24 cellular contexts compared by ENCODE assay signal in genomic region chr1:219126267-219126862, GRCh38. TPM values are rescaled to one million over a fixed set of nuclear protein-coding genes. Genes with fewer than 3 reads are reported as not detected.
DNase-seq lines count a peak whose midpoint lies in the region; ATAC-seq, FAIRE-seq and TF ChIP-seq lines count a peak whose summit lies in the region.
"Had no signal": no experiment of that assay in that cellular context is flagged by ENCODE, and none has a peak within 500 bp of the region (broad histone marks: within the 10 kb centered on the region; RNA-seq: fewer than 3 reads in every experiment).

No MANE protein-coding gene starts in this region.

- H3K27ac ChIP-seq in K562 (ENCODE audit: extremely low read depth, low read depth, low read length): no peak overlapping the region
- peak overlapping the region; percentile 21 for H3K27ac ChIP-seq in tibial artery
- no peak overlapping the region for H3K27ac ChIP-seq in PC-9
- H3K27ac ChIP-seq: esophagus muscularis mucosa, KMS-11, spleen had no signal

- in situ Hi-C loops in K562 (cut with MboI): no loop called here

- TF ChIP-seq CTCF in HFF-Myc (IDR thresholded peaks at IDR 0.05; ENCODE audit: low read depth, low read length, missing control alignments): no peak
- no peak for TF ChIP-seq CTCF in K562 (IDR thresholded peaks at IDR 0.05 in 2 of 3, conservative IDR thresholded peaks at IDR 0.05 in 1 of 3; ENCODE audit: insufficient read depth in 2 of 3, low read depth in 1 of 3, low read length in 3 of 3)
- TF ChIP-seq CTCF in tibial artery (IDR thresholded peaks at IDR 0.05): no peak
- TF ChIP-seq CTCF in PC-9 (conservative IDR thresholded peaks at IDR 0.05): no peak

- TF ChIP-seq RAD21 in K562 (CRISPR knock-in tag; conservative IDR thresholded peaks at IDR 0.05 in 1 of 2, IDR thresholded peaks at IDR 0.05 in 1 of 2): no peak

- H3K9me2 ChIP-seq in PC-9 (ENCODE audit: insufficient read depth): no peaks in the 10 kb centered on the region

- H3K9me3 ChIP-seq in K562 (replicated peaks; ENCODE audit: control insufficient read depth, insufficient read depth, low read depth, low read length) (no peaks in the 10 kb centered on the region), tibial artery (no peaks in the 10 kb centered on the region), PC-9 (ENCODE audit: insufficient read depth, low read depth) (no peaks in the 10 kb centered on the region)
- H3K9me3 ChIP-seq: esophagus muscularis mucosa, spleen had no signal

- no peaks in the 10 kb centered on the region for H3F3A ChIP-seq in PC-9 (ENCODE audit: insufficient read depth, low read depth)

- H4K20me1 ChIP-seq in K562 (replicated peaks; ENCODE audit: control insufficient read depth, insufficient read depth, low read length) (no peaks in the 10 kb centered on the region), PC-9 (ENCODE audit: insufficient read depth) (no peaks in the 10 kb centered on the region)

- H3K4me1 ChIP-seq in K562 (replicated peaks in 1 of 2; ENCODE audit: control insufficient read depth in 2 of 2, insufficient read depth in 2 of 2, low read length in 2 of 2) (peaks cover 0 to 6% of the 10 kb centered on the region in 2 experiments; a peak in 2 of 5 replicates), tibial artery (peaks cover 0 to 44% (median 17%) of the 10 kb centered on the region in 4 donors), PC-9 (replicated peaks; ENCODE audit: insufficient read depth) (no peaks in the 10 kb centered on the region)
- H3K4me1 ChIP-seq: spleen had no signal

- CTCF ChIA-PET in K562 (lab: Yijun Ruan, JAX; ENCODE audit: low intra/inter-chr PET ratio) (no interaction called here), PC-9 (lab: Charles Lee) (no interaction called here)

- intact Hi-C loops in K562 (cut with micrococcal nuclease) (no loop called here), left cardiac atrium (cut with DNase I) (no loop called here), tibial artery (cut with DNase I; ENCODE audit: low total_unique reads) (no loop called here), PC-9 (cut with micrococcal nuclease; ENCODE audit: unreplicated experiment) (no loop called here)

- no TSS peak for BruUV-seq in K562 (replicated peaks; lab: Mats Ljungman, UMichigan)
- BruUV-seq in PC-9 (replicated peaks; lab: Mats Ljungman, UMichigan): no TSS peak

- H3K4me3 ChIP-seq in HFF-Myc (replicated peaks; ENCODE audit: low read depth, low read length): no peak overlapping the region
- no peak overlapping the region for H3K4me3 ChIP-seq in K562
- no peak overlapping the region for H3K4me3 ChIP-seq in tibial artery
- H3K4me3 ChIP-seq in PC-9: no peak overlapping the region
- H3K4me3 ChIP-seq: esophagus muscularis mucosa, spleen had no signal

- H3K36me3 ChIP-seq in K562 (ENCODE audit: control insufficient read depth, insufficient read depth, low read length): no peaks in the 10 kb centered on the region
- H3K36me3 ChIP-seq in tibial artery: no peaks in the 10 kb centered on the region
- no peaks in the 10 kb centered on the region for H3K36me3 ChIP-seq in PC-9 (ENCODE audit: low read depth)
- H3K36me3 ChIP-seq: esophagus muscularis mucosa, spleen had no signal

- H3K9me1 ChIP-seq in K562 (ENCODE audit: control insufficient read depth, insufficient read depth, low read length): no peaks in the 10 kb centered on the region

- POLR2A ChIA-PET in K562 (lab: Yijun Ruan, JAX) (interaction anchor here (1.2 kb wide), 1 partner anchor 24 kb away, joined by 3 read pairs; no protein-coding TSS in a partner anchor), PC-9 (lab: Charles Lee; ENCODE audit: unreplicated experiment) (no interaction called here)

- H3K4me2 ChIP-seq in K562 (ENCODE audit: insufficient read depth, low read length) (no peak overlapping the region), PC-9 (no peak overlapping the region)
- H3K4me2 ChIP-seq: KMS-11 had no signal

- no peak for TF ChIP-seq POLR2A in K562 (conservative IDR thresholded peaks at IDR 0.05)

- TF ChIP-seq EP300 in K562 (IDR thresholded peaks at IDR 0.05; ENCODE audit: low read length): no peak

- ATAC-seq in K562: peak; percentile 8
- peak; percentile 73 to 76 for ATAC-seq in left cardiac atrium
- ATAC-seq: stimulated activated memory B cell treated with anti-CD40 and anti-IgM and Interleukin-4, amounts not matched to agents 10 μg/mL and 1 μg/mL and 100 μg/mL, for 72 hours had no signal

- H3K27me3 ChIP-seq in K562 (ENCODE audit: control insufficient read depth in 2 of 2, insufficient read depth in 2 of 2, low read length in 2 of 2) (no peaks in the 10 kb centered on the region), tibial artery (no peaks in the 10 kb centered on the region), PC-9 (ENCODE audit: insufficient read depth, low read depth) (no peaks in the 10 kb centered on the region)
- H3K27me3 ChIP-seq: esophagus muscularis mucosa, spleen had no signal

- WGBS in K562 (ENCODE audit: insufficient coverage, low coverage, missing lambda C conversion rate): 32% methylated on average over 3 of the region's 3 CpGs

- H2AFZ ChIP-seq in K562 (ENCODE audit: low read depth, low read length): peak overlapping the region; percentile 1; the same call in 1 of the 2 replicates
- no peak overlapping the region for H2AFZ ChIP-seq in PC-9

- no peaks in the 10 kb centered on the region for H3K79me2 ChIP-seq in K562 (ENCODE audit: control insufficient read depth, insufficient read depth, low read length)
- no peaks in the 10 kb centered on the region for H3K79me2 ChIP-seq in PC-9 (ENCODE audit: low read depth)

- H3K9ac ChIP-seq in K562 (ENCODE audit: insufficient read depth in 1 of 2, low read depth in 2 of 2, low read length in 2 of 2): no peak overlapping the region
- H3K9ac ChIP-seq: KMS-11 had no signal

- DNase-seq in HFF-Myc (ENCODE audit: extremely low read depth, low read depth) (peak; percentile 57), K562 (ENCODE audit: extremely low read depth in 1 of 4, low spot score in 3 of 4) (no peak), left cardiac atrium (no peak), tibial artery (no peak), CD1c-positive myeloid dendritic cell (ENCODE audit: extremely low spot score) (no peak), PC-9 (no peak), GOT3 (lab: John Stamatoyannopoulos, UW) (no peak)
- DNase-seq: activated CD4-positive, alpha-beta T cell treated with anti-CD3 and anti-CD28 coated beads for 1 hour; activated effector memory CD4-positive, alpha-beta T cell treated with anti-CD3 and anti-CD28 coated beads, Interleukin-2, amount 50 U/mL, for 16 hours; activated naive CD8-positive, alpha-beta T cell treated with anti-CD3 and anti-CD28 coated beads, Interleukin-2, amount 10 ng/mL, durations not matched to agents 7 days and 5 days; CD8-positive, alpha-beta memory T cell; GDM1; glutamatergic neuron; MV-4-11; NCI-H2171 treated with DMSO at 0.1 percent for 48 hours; NCI-H524 treated with DMSO at 0.1 percent for 48 hours; spleen; stimulated activated CD4-positive, alpha-beta T cell treated with anti-CD3 and anti-CD28 coated beads, Interleukin-2, amount 100 ng/mL, for 48 hours had no signal

- no peak for FAIRE-seq in K562 (lab: Jason Lieb, UNC)
- FAIRE-seq: colon, H1, RCC 7860 had no signal

TF ChIP-seq in K562, 482 proteins besides CTCF, POLR2A, EP300 and RAD21 (continues in another document):
- TF ChIP-seq PBX2 (CRISPR knock-in tag; IDR thresholded peaks at IDR 0.05; ENCODE audit: low read depth): no peak
- TF ChIP-seq PBX2 (tag; conservative IDR thresholded peaks at IDR 0.05; ENCODE audit: low read depth): no peak

RNA-seq across cellular contexts. Expression of gene LYPLAL1, which starts 47.3 kb away (rescaled TPM):
- total RNA-seq in K562 (2011; cell fraction: chromatin; rRNA removed; ENCODE audit: low replicate concordance): 26.5 and 119 TPM in 2 replicates
- 14.7 and 21.1 TPM in 2 replicates for total RNA-seq in K562 (2011; cell fraction: nucleolus; rRNA removed)
- 31.2 and 48.0 TPM in 2 replicates for total RNA-seq in K562 (2011; cell fraction: nucleoplasm; rRNA removed)
- total RNA-seq in K562 (2014; rRNA removed) (14.9 and 20.2 TPM in 2 replicates), K562 (2014; rRNA removed; fragmentation: Illumina TruSeq; extraction: Trizol) (62.9 and 71.5 TPM in 2 replicates), K562 (2015; rRNA removed; fragmentation: Illumina TruSeq; extraction: Trizol) (32.1 and 33.0 TPM in 2 replicates), K562 (2021) (46.3 and 51.3 TPM in 2 replicates), left cardiac atrium (10 to 100 TPM; 53.1 to 57.9 TPM), PC-9 (2021) (39.3 and 57.0 TPM in 2 replicates)
- polyA plus RNA-seq in K562 (2011; rRNA removed) (49.7 and 69.3 TPM in 2 replicates), K562 (2014; fragmentation: Illumina TruSeq; extraction: Trizol) (33.5 and 35.9 TPM in 2 replicates), K562 (2014; fragmentation: Nextera tagmentation; extraction: Ambion mirVana) (100 to 1,000 TPM; 127 to 179 TPM), K562 (2014; rRNA removed) (44.1 and 49.0 TPM in 2 replicates)
- polyA plus RNA-seq in K562 (2011; cell fraction: cytosol; rRNA removed): 5.4 and 9.4 TPM in 2 replicates
- polyA plus RNA-seq in K562 (2011; cell fraction: nucleus; rRNA removed): 21.9 and 36.9 TPM in 2 replicates
- polyA plus RNA-seq in K562 (2012): 33.2 and 65.1 TPM in 2 replicates
- 46.9 and 49.1 TPM in 2 replicates for polyA minus RNA-seq in K562 (2011; rRNA and poly(A)+ RNA removed)
- polyA minus RNA-seq in K562 (2011; cell fraction: cytosol; rRNA and poly(A)+ RNA removed): 8.4 and 15.0 TPM in 2 replicates
- polyA minus RNA-seq in K562 (2011; cell fraction: nucleus; rRNA and poly(A)+ RNA removed): 77.4 and 99.6 TPM in 2 replicates

Comparison
In these comparisons a context has a peak if more than half of its experiments do, and no peak if none do; other contexts are left out.
1. H3K27ac ChIP-seq: peak in tibial artery (2 of 2); none in K562 (single experiment) and PC-9 (single experiment).